ENCODE assay signal across 8 cellular contexts in the genomic region with DNA sequence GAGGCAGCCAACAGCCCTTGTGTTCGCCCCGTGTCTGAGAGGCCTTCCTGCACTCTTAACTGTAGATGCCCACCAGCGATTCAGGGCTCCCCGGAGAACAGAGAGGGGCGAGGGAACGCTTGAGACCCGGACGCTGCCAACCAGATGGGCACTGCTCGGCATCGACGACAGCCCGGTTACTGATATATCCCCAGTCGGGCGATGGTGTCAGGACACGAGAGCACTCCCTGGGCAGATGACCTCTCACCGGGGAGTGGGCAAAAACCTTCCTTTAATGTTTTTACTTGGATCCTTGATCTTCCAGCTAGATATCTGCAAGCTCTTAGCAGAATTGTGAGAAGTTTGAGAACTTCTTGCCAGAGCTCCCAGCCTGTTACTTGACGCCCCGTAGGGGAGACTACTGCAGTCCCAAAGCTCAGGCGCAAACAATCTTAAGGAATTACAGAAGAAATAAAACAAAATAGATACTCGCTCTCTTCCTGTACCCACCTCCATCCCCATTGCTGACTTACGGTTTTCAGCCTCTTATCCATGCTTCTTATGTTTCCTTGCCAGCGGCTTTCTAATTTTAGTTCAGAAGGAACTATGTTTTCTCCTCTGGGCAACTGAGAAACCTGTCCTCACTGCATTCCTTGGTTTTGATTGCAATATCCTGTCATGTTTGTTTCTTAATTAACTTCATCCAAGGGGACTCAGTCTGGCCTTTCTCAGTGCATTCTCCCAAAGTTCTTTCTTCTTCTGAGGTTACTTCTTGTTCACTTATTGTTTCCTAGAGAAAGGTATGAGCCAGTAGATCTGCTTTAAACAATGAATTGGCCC. TPM values are rescaled to one million over a fixed set of nuclear protein-coding genes. Genes with fewer than 3 reads are reported as not detected.
DNase-seq lines count a peak whose midpoint lies in the region; ATAC-seq and TF ChIP-seq lines count a peak whose summit lies in the region.

No MANE protein-coding gene starts in this region.

- in situ Hi-C loops in ACHN (cut with HindIII; ENCODE audit: low pct_ligation_motif_present, low pct_unique_long_range_greater_than_20kb, low sequenced_read_pairs) = no loop called here

- peak overlapping the region; percentile 82 for H3K4me3 Mint-ChIP-seq in Calu3 (ENCODE audit: low read depth, unreplicated experiment)

- peaks cover 12% of the 10 kb centered on the region for H3K27me3 Mint-ChIP-seq in Calu3 (ENCODE audit: unreplicated experiment)

- no peaks in the 10 kb centered on the region for H4K20me1 ChIP-seq in Karpas-422 (ENCODE audit: insufficient read depth, low read depth, low read length)

- no peaks in the 10 kb centered on the region for H3K9me3 Mint-ChIP-seq in Calu3 (ENCODE audit: low read depth, unreplicated experiment)

- ATAC-seq in GM21528 (IDR thresholded peaks at IDR 0.05; ENCODE audit: low FRiP score, unreplicated experiment) = no peak
- ATAC-seq in left colon = no peak

- H3K36me3 ChIP-seq in Karpas-422 (ENCODE audit: insufficient read depth, low read length) = peaks cover 15% of the 10 kb centered on the region; the same call in 1 of the 2 replicates

- CTCF ChIA-PET in Calu3 (lab: Charles Lee) = interaction anchor here (0.6 to 1.0 kb wide), 3 partner anchors 27 to 50 kb away, joined by 3 to 4 read pairs (median 3); a partner anchor contains a TSS

- TF ChIP-seq CTCF in Calu3 (IDR thresholded peaks at IDR 0.05; ENCODE audit: unreplicated experiment) (no peak), cardiac fibroblast (IDR thresholded peaks at IDR 0.05; ENCODE audit: low read depth, low read length) (no peak)

- H3K79me2 ChIP-seq in Karpas-422 (ENCODE audit: low read length) = peaks cover 54% of the 10 kb centered on the region

- H3K9me2 ChIP-seq in Karpas-422 (replicated peaks; ENCODE audit: insufficient read depth, low read length) = no peaks in the 10 kb centered on the region

- DNase-seq in Calu3 (no peak), Karpas-422 (peak; percentile 59), cardiac fibroblast (ENCODE audit: low read depth in 2 of 2) (peak in 1 of 2 donors; percentile 43), HuH-7 (ENCODE audit: low spot score) (no peak), left colon (no peak), ACHN (no peak)

- H3K36me3 Mint-ChIP-seq in Calu3 (ENCODE audit: insufficient read depth, unreplicated experiment) = peaks cover 33% of the 10 kb centered on the region

- H3K9me3 ChIP-seq in Karpas-422 (ENCODE audit: low read length) = no peaks in the 10 kb centered on the region
- H3K9me3 ChIP-seq in mononuclear cell (ENCODE audit: low read depth, low read length) = no peaks in the 10 kb centered on the region

- intact Hi-C loops in Calu3 (cut with micrococcal nuclease; ENCODE audit: unreplicated experiment) = loop anchor here (5.0 kb wide), 1 partner anchor 50 kb away; no protein-coding TSS in a partner anchor
- intact Hi-C loops in left colon (cut with DNase I, micrococcal nuclease) = no loop called here

- peak overlapping the region; percentile 75 for H3K27ac ChIP-seq in Karpas-422 (ENCODE audit: low read length)

- peaks cover 45% of the 10 kb centered on the region for H3K4me1 ChIP-seq in Karpas-422 (ENCODE audit: low read length)
- peaks cover 46% of the 10 kb centered on the region for H3K4me1 ChIP-seq in mononuclear cell (ENCODE audit: insufficient read depth, low read length)

- H2AFZ ChIP-seq in Karpas-422 (ENCODE audit: low read length) = no peak overlapping the region

- H3K4me1 Mint-ChIP-seq in Calu3 (ENCODE audit: low read depth, unreplicated experiment) = peaks cover 24% of the 10 kb centered on the region

- H3K9ac ChIP-seq in Karpas-422 (ENCODE audit: low read length) = peak overlapping the region; percentile 97

- peak overlapping the region; percentile 76 for H3K4me2 ChIP-seq in Karpas-422 (ENCODE audit: low read depth, low read length, poor library complexity, severe bottlenecking)

- BruUV-seq in Calu3 (replicated peaks; lab: Mats Ljungman, UMichigan) = no TSS peak

- peak overlapping the region; percentile 99 for H3K27ac Mint-ChIP-seq in Calu3 (ENCODE audit: unreplicated experiment)

- H3K27me3 ChIP-seq in Karpas-422 (ENCODE audit: low read length) (no peaks in the 10 kb centered on the region), mononuclear cell (ENCODE audit: insufficient read depth, low read length) (no peaks in the 10 kb centered on the region)

- peak overlapping the region; percentile 91 for H3K4me3 ChIP-seq in Karpas-422 (ENCODE audit: low read length)
- H3K4me3 ChIP-seq in cardiac fibroblast (replicated peaks in 1 of 2; ENCODE audit: low read depth in 2 of 2, low read length in 2 of 2) = peak overlapping the region; percentile 85 to 98
- H3K4me3 ChIP-seq in mononuclear cell (ENCODE audit: low read length) = peak overlapping the region; percentile 89

RNA-seq across cellular contexts. Expression of a gene that starts 0.8 kb away (rescaled TPM):
- total RNA-seq in Calu3 (2022) (21.5 and 22.4 TPM in 2 replicates), mononuclear cell (2.5 TPM), left colon (10 to 100 TPM; 21.7 to 22.3 TPM)
- 3.6 and 4.4 TPM in 2 replicates for total RNA-seq in Karpas-422 (2014; rRNA removed; shearing (Covaris generic); ENCODE audit: low replicate concordance)

RNA-seq across cellular contexts. Expression of a gene that starts 44.5 kb away (rescaled TPM):
- 88.0 and 98.5 TPM in 2 replicates for total RNA-seq in Calu3 (2022)
- total RNA-seq in Karpas-422 (2014; rRNA removed; shearing (Covaris generic); ENCODE audit: low replicate concordance) = 26.8 and 32.0 TPM in 2 replicates
- 6.6 TPM for total RNA-seq in mononuclear cell
- total RNA-seq in left colon = 10 to 100 TPM; 24.9 to 26.0 TPM

RNA-seq across cellular contexts. Expression of a gene that starts 45.9 kb away (rescaled TPM):
- total RNA-seq in Calu3 (2022) (1.1 and 1.2 TPM in 2 replicates), mononuclear cell (0.21 TPM), left colon (10 to 100 TPM in 1 of 2 donors, 1 to 10 TPM in 1; 4.4 to 20.5 TPM)
- total RNA-seq in Karpas-422 (2014; rRNA removed; shearing (Covaris generic); ENCODE audit: low replicate concordance) = 0.04 TPM in 1 of 2 replicates, not detected in the other

RNA-seq across cellular contexts. Expression of a gene that starts 55.8 kb away (rescaled TPM):
- 34.8 and 37.0 TPM in 2 replicates for total RNA-seq in Calu3 (2022)
- 37.7 and 63.5 TPM in 2 replicates for total RNA-seq in Karpas-422 (2014; rRNA removed; shearing (Covaris generic); ENCODE audit: low replicate concordance)
- total RNA-seq in mononuclear cell = 11.2 TPM
- total RNA-seq in left colon = 10 to 100 TPM; 51.0 to 53.7 TPM
